Comparison of ENCODE assay signal across 1 cellular context in genomic region chr14:93929657-93930056, GRCh38.
TF ChIP-seq lines count a peak whose summit lies in the region.

No MANE protein-coding gene starts in this region.

TF ChIP-seq in HepG2, 621 proteins besides CTCF, POLR2A, EP300 and RAD21:
- no peak for TF ChIP-seq ZNF709 (CRISPR knock-in tag; IDR thresholded peaks at IDR 0.05)
- TF ChIP-seq SPEN (CRISPR knock-in tag; IDR thresholded peaks at IDR 0.05; ENCODE audit: low read depth) = no peak
- TF ChIP-seq ZNF362 (CRISPR knock-in tag; IDR thresholded peaks at IDR 0.05; ENCODE audit: borderline replicate concordance) = no peak
- TF ChIP-seq, protein P1, sequence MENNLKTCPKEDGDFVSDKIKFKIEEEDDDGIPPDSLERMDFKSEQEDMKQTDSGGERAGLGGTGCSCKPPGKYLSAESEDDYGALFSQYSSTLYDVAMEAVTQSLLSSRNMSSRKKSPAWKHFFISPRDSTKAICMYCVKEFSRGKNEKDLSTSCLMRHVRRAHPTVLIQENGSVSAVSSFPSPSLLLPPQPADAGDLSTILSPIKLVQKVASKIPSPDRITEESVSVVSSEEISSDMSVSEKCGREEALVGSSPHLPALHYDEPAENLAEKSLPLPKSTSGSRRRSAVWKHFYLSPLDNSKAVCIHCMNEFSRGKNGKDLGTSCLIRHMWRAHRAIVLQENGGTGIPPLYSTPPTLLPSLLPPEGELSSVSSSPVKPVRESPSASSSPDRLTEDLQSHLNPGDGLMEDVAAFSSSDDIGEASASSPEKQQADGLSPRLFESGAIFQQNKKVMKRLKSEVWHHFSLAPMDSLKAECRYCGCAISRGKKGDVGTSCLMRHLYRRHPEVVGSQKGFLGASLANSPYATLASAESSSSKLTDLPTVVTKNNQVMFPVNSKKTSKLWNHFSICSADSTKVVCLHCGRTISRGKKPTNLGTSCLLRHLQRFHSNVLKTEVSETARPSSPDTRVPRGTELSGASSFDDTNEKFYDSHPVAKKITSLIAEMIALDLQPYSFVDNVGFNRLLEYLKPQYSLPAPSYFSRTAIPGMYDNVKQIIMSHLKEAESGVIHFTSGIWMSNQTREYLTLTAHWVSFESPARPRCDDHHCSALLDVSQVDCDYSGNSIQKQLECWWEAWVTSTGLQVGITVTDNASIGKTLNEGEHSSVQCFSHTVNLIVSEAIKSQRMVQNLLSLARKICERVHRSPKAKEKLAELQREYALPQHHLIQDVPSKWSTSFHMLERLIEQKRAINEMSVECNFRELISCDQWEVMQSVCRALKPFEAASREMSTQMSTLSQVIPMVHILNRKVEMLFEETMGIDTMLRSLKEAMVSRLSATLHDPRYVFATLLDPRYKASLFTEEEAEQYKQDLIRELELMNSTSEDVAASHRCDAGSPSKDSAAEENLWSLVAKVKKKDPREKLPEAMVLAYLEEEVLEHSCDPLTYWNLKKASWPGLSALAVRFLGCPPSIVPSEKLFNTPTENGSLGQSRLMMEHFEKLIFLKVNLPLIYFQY (CRISPR knock-in tag; IDR thresholded peaks at IDR 0.05; ENCODE audit: borderline replicate concordance) = no peak
- TF ChIP-seq SUZ12 (IDR thresholded peaks at IDR 0.05; ENCODE audit: low read depth, low read length) = no peak
- TF ChIP-seq ZFP41 (CRISPR knock-in tag; IDR thresholded peaks at IDR 0.05; ENCODE audit: borderline replicate concordance) = no peak
- no peak for TF ChIP-seq NONO (IDR thresholded peaks at IDR 0.05)
- no peak for TF ChIP-seq NONO (CRISPR knock-in tag; conservative IDR thresholded peaks at IDR 0.05)
- no peak for TF ChIP-seq ZNF597 (CRISPR knock-in tag; IDR thresholded peaks at IDR 0.05)
- no peak for TF ChIP-seq AHR (CRISPR knock-in tag; IDR thresholded peaks at IDR 0.05)
- no peak for TF ChIP-seq ATAD3A (CRISPR knock-in tag; IDR thresholded peaks at IDR 0.05)
- no peak for TF ChIP-seq NFE2 (CRISPR knock-in tag; IDR thresholded peaks at IDR 0.05)
- TF ChIP-seq ZNF792 (CRISPR knock-in tag; IDR thresholded peaks at IDR 0.05) = no peak
- no peak for TF ChIP-seq DMTF1 (CRISPR knock-in tag; IDR thresholded peaks at IDR 0.05)
- no peak for TF ChIP-seq NFIC (IDR thresholded peaks at IDR 0.05; ENCODE audit: low read length)
- TF ChIP-seq ARID3A (IDR thresholded peaks at IDR 0.05; ENCODE audit: low read depth, low read length) = no peak
